35 cellular contexts compared by ENCODE assay signal in genomic region chr22:47656806-47657205, GRCh38.
"Had no signal": no experiment of that assay in that cellular context is flagged by ENCODE, and none has a peak within 500 bp of the region (broad histone marks: within the 10 kb centered on the region; RNA-seq: fewer than 3 reads in every experiment).

No MANE protein-coding gene starts in this region.

- H3K27ac ChIP-seq: KMS-11 had no signal

- H3K9ac ChIP-seq: KMS-11 had no signal

- H3K9me3 ChIP-seq: MG63 had no signal

- H3K4me3 ChIP-seq: MG63 had no signal

- DNase-seq: Karpas-422, Kasumi-1, KG1, MG63, MM.1S, MV-4-11, NCI-H1048, NCI-H1092, NCI-H1092 treated with DMSO at 0.1 percent for 48 hours, NCI-H1105, NCI-H1105 treated with DMSO at 0.1 percent for 48 hours, NCI-H1417, NCI-H1417 treated with DMSO at 0.1 percent for 48 hours, NCI-H1436, NCI-H1436 treated with DMSO at 0.1 percent for 48 hours, NCI-H146, NCI-H1694, NCI-H187, NCI-H187 treated with DMSO at 0.1 percent for 48 hours, NCI-H1930, NCI-H2029, NCI-H2029 treated with DMSO at 0.1 percent for 48 hours, NCI-H2081, NCI-H2081 treated with DMSO at 0.1 percent for 48 hours, NCI-H2107, NCI-H2171, NCI-H2171 treated with DMSO at 0.1 percent for 48 hours, NCI-H2227 treated with DMSO at 0.1 percent for 48 hours, NCI-H226, NCI-H345, NCI-H446, NCI-H446 treated with DMSO at 0.1 percent for 48 hours, NCI-H510A, NCI-H510A treated with DMSO at 0.1 percent for 48 hours had no signal

- H3K27me3 ChIP-seq: MG63 had no signal

- H3K4me2 ChIP-seq: KMS-11 had no signal
